Comparison of ENCODE assay signal across 8 cellular contexts in the genomic region with DNA sequence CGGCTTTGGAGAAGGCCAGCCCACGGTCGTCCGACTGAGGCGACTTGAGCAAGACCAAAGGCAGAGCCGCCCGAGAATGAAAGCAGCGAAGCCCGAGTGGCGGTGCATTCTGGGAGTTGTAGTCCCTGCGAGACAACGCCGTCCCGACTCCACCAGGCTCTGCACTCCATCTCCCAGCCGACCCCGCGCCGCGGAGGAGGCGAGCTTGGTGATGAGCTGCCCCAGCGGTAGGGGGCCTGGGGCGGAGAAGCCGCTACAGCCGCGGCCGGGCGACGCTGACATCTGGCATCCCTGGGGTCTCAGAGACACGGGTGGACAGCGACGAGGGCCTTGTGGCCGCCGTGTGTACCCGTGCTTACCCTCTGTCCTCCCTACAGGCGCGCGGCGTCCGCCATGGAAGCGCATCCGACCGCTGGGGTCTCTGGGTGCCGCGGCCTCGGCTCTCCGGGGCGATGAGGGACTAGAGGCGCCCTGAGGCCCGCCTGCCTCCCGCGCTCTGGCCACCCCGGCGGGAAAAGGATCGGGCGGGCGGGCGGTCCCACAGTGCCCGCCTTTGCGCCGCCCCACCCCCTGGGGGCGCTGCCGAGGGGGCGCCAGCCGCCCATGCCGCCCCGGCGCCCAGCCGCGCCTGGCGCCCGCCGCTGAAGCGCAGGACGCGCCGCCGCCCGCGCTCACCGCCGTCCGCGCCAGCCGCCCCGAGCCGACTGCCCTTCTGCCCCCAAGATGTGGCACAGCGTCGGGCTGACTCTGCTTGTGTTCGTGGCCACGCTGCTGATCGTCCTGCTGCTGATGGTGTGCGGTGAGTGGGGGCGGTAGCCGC. TPM values are rescaled to one million over a fixed set of nuclear protein-coding genes. Genes with fewer than 3 reads are reported as not detected.
DNase-seq lines count a peak whose midpoint lies in the region; ATAC-seq and TF ChIP-seq lines count a peak whose summit lies in the region.

SMIM13 (plus strand) TSS at position 244 of the 820 bp plus-strand sequence; CDS start at position 724, 480 bp downstream.

- POLR2A ChIA-PET in PC-9 (lab: Charles Lee; ENCODE audit: unreplicated experiment) = interaction anchor here (0.5 to 1.0 kb wide), 9 partner anchors 14 to 1005 kb away, joined by 3 to 7 read pairs (median 3); partner anchors contain the start of genes NEDD9 and TMEM14C

- H3K9ac ChIP-seq in mucosa of rectum (ENCODE audit: low read depth in 1 of 2, low read length in 2 of 2) = peak within 1 kb of the TSS; percentile 94 to 97

- in situ Hi-C loops in KBM-7 (cut with MboI; ENCODE audit: low pct_unique_long_range_greater_than_20kb, low sequenced_read_pairs) = no loop called here

- peak; percentile 91 for ATAC-seq in GM21717 (IDR thresholded peaks at IDR 0.05; ENCODE audit: unreplicated experiment)

- H3K4me1 ChIP-seq in PC-9 (replicated peaks; ENCODE audit: insufficient read depth) (0 out of 2 replicates have a peak, but pooled peaks cover 8% of the 10 kb centered on the region), mucosa of rectum (ENCODE audit: control insufficient read depth in 2 of 2, insufficient read depth in 2 of 2, low read length in 2 of 2) (peaks cover 6 to 10% of the 10 kb centered on the region in 2 donors)

- H2AFZ ChIP-seq in PC-9 = peak within 1 kb of the TSS; percentile 96

- H3K27ac ChIP-seq in PC-9 = peak within 1 kb of the TSS; percentile 64
- peak within 1 kb of the TSS; percentile 93 to 95 for H3K27ac ChIP-seq in mucosa of rectum (ENCODE audit: low read depth in 2 of 2, low read length in 2 of 2)

- CTCF ChIA-PET in PC-9 (lab: Charles Lee) = interaction anchor here (1.1 kb wide), 1 partner anchor 402 kb away, joined by 4 read pairs; no protein-coding TSS in a partner anchor

- H3K9me3 ChIP-seq in PC-9 (ENCODE audit: insufficient read depth, low read depth) = no peaks in the 10 kb centered on the region
- H3K9me3 ChIP-seq in mucosa of rectum (ENCODE audit: control insufficient read depth in 2 of 2, low read length in 2 of 2) = no peaks in the 10 kb centered on the region

- intact Hi-C loops in PC-9 (cut with micrococcal nuclease; ENCODE audit: unreplicated experiment) = loop anchor here (1.0 to 5.0 kb wide), 5 partner anchors 50 to 402 kb away; partner anchors contain the start of gene NEDD9

- H3K9me2 ChIP-seq in PC-9 (ENCODE audit: insufficient read depth) = no peaks in the 10 kb centered on the region

- H3F3A ChIP-seq in PC-9 (ENCODE audit: insufficient read depth, low read depth) = 0 out of 2 replicates have a peak, but pooled peaks cover 6% of the 10 kb centered on the region

- H3K36me3 ChIP-seq in PC-9 (ENCODE audit: low read depth) (no peaks in the 10 kb centered on the region), mucosa of rectum (ENCODE audit: control insufficient read depth in 2 of 2, insufficient read depth in 2 of 2, low read length in 2 of 2) (no peaks in the 10 kb centered on the region)

- TF ChIP-seq CTCF in PC-9 (conservative IDR thresholded peaks at IDR 0.05) = peak; percentile 56
- TF ChIP-seq CTCF in epithelial cell of proximal tubule (conservative IDR thresholded peaks at IDR 0.05; ENCODE audit: low read depth, low read length) = peak; percentile 37

- peak within 1 kb of the TSS; percentile 76 for H3K4me3 ChIP-seq in PC-9
- peak within 1 kb of the TSS; percentile 80 for H3K4me3 ChIP-seq in epithelial cell of proximal tubule (ENCODE audit: low read depth, low read length)
- peak within 1 kb of the TSS; percentile 90 to 99 for H3K4me3 ChIP-seq in mucosa of rectum (ENCODE audit: low read length in 2 of 2)

- H3K27me3 ChIP-seq in PC-9 (ENCODE audit: insufficient read depth, low read depth) (no peaks in the 10 kb centered on the region), mucosa of rectum (ENCODE audit: control insufficient read depth in 2 of 2, insufficient read depth in 2 of 2, low read length in 2 of 2) (no peaks in the 10 kb centered on the region)

- DNase-seq in DMS79 (lab: John Stamatoyannopoulos, UW) (peak; percentile 63), KBM-7 (peak; percentile 99), PC-9 (peak; percentile 88 to 96), epithelial cell of proximal tubule (ENCODE audit: low read depth) (peak; percentile 80)
- DNase-seq in activated T-cell treated with anti-CD3 and anti-CD28 coated beads, Interleukin-2, amount 50 U/mL, for 1 hour = peak; percentile 95
- DNase-seq in stimulated activated CD8-positive, alpha-beta memory T cell treated with anti-CD3 and anti-CD28 coated beads, Interleukin-4, amount 100 ng/mL, for 48 hours = peak; percentile 96

- H3K4me2 ChIP-seq in PC-9 = peak within 1 kb of the TSS; percentile 95

- H4K20me1 ChIP-seq in PC-9 (ENCODE audit: insufficient read depth) = no peaks in the 10 kb centered on the region

- no TSS peak for BruUV-seq in PC-9 (replicated peaks; lab: Mats Ljungman, UMichigan)

- H3K79me2 ChIP-seq in PC-9 (ENCODE audit: low read depth) = peaks cover 44% of the 10 kb centered on the region

RNA-seq across cellular contexts. Expression of gene SMIM13, which starts in this region (rescaled TPM):
- 16.7 and 22.2 TPM in 2 replicates for total RNA-seq in PC-9 (2021)
- 8.6 and 15.3 TPM in 2 replicates for total RNA-seq in epithelial cell of proximal tubule

Comparison
In these comparisons a context has a peak if more than half of its experiments do, and no peak if none do; other contexts are left out.
1. Peak in every context shown above with its lines: DNase-seq, ATAC-seq, H3K4me3 ChIP-seq and H3K27ac ChIP-seq.